ENCODE assay signal across 14 cellular contexts in genomic region chr11:31797227-31798056, GRCh38. TPM values are rescaled to one million over a fixed set of nuclear protein-coding genes. Genes with fewer than 3 reads are reported as not detected.
DNase-seq lines count a peak whose midpoint lies in the region; ATAC-seq and TF ChIP-seq lines count a peak whose summit lies in the region.
"Had no signal": no experiment of that assay in that cellular context is flagged by ENCODE, and none has a peak within 500 bp of the region (broad histone marks: within the 10 kb centered on the region; RNA-seq: fewer than 3 reads in every experiment).

No MANE protein-coding gene starts in this region.

- H3K4me3 ChIP-seq in vagina, result no peak overlapping the region
- H3K4me3 ChIP-seq: uterus had no signal

- H3K4me3 Mint-ChIP-seq in activated naive CD4-positive, alpha-beta T cell treated with anti-CD3 and anti-CD28 coated beads, Interleukin-2, amount 10 ng/mL, durations not matched to agents 7 days and 5 days, result peak overlapping the region; percentile 21
- H3K4me3 Mint-ChIP-seq in activated naive CD8-positive, alpha-beta T cell, result peak overlapping the region; percentile 37

- no peak for TF ChIP-seq CTCF in vagina (IDR thresholded peaks at IDR 0.05)

- no peak overlapping the region for H3K27ac Mint-ChIP-seq in activated naive CD4-positive, alpha-beta T cell treated with anti-CD3 and anti-CD28 coated beads, Interleukin-2, amount 10 ng/mL, durations not matched to agents 7 days and 5 days
- no peak overlapping the region for H3K27ac Mint-ChIP-seq in activated naive CD4-positive, alpha-beta T cell treated with anti-CD3 and anti-CD28 coated beads, Interleukin-2, amount 50 U/mL, for 72 hours
- no peak overlapping the region for H3K27ac Mint-ChIP-seq in activated naive CD8-positive, alpha-beta T cell

- TF ChIP-seq POLR2A in vagina (IDR thresholded peaks at IDR 0.05), result no peak

- H3K36me3 ChIP-seq in vagina, result no peaks in the 10 kb centered on the region
- H3K36me3 ChIP-seq: uterus had no signal

- peaks cover 10% of the 10 kb centered on the region for H3K36me3 Mint-ChIP-seq in activated naive CD4-positive, alpha-beta T cell treated with anti-CD3 and anti-CD28 coated beads, Interleukin-2, amount 10 ng/mL, durations not matched to agents 7 days and 5 days
- peaks cover 25 to 38% of the 10 kb centered on the region in 2 donors for H3K36me3 Mint-ChIP-seq in activated naive CD4-positive, alpha-beta T cell treated with anti-CD3 and anti-CD28 coated beads, Interleukin-2, amount 50 U/mL, for 72 hours
- H3K36me3 Mint-ChIP-seq in activated naive CD8-positive, alpha-beta T cell, result peaks cover 7% of the 10 kb centered on the region

- no peaks in the 10 kb centered on the region for H3K9me3 ChIP-seq in vagina
- H3K9me3 ChIP-seq: uterus had no signal

- peaks cover 23% of the 10 kb centered on the region for H3K27me3 ChIP-seq in vagina

- no peak for DNase-seq in activated naive CD4-positive, alpha-beta T cell treated with anti-CD3 and anti-CD28 coated beads, Interleukin-2, amount 10 ng/mL, durations not matched to agents 7 days and 5 days
- no peak for DNase-seq in activated naive CD4-positive, alpha-beta T cell treated with anti-CD3 and anti-CD28 coated beads, Interleukin-2, amount 50 U/mL, for 72 hours (ENCODE audit: low spot score in 2 of 2)
- DNase-seq in kidney tubule cell (ENCODE audit: low spot score), result peak; percentile 34
- peak; percentile 46 to 65 for DNase-seq in vagina (ENCODE audit: extremely low spot score in 2 of 2)
- no peak for DNase-seq in activated gamma-delta T cell (lab: John Stamatoyannopoulos, UW)
- DNase-seq: amniotic stem cell; DMS153; KG1; NCI-H1417 treated with DMSO at 0.1 percent for 48 hours; stimulated activated CD4-positive, alpha-beta T cell treated with anti-CD3 and anti-CD28 coated beads, Interleukin-2, amount 100 ng/mL, for 24 hours; uterus had no signal

- peaks cover 7% of the 10 kb centered on the region for H3K4me1 Mint-ChIP-seq in activated naive CD4-positive, alpha-beta T cell treated with anti-CD3 and anti-CD28 coated beads, Interleukin-2, amount 10 ng/mL, durations not matched to agents 7 days and 5 days
- H3K4me1 Mint-ChIP-seq in activated naive CD8-positive, alpha-beta T cell (ENCODE audit: low read depth), result peaks cover 22% of the 10 kb centered on the region

- intact Hi-C loops in vagina (cut with DNase I), result no loop called here

- no peak for ATAC-seq in activated naive CD4-positive, alpha-beta T cell treated with anti-CD3 and anti-CD28 coated beads, Interleukin-2, amount 50 U/mL, for 72 hours
- no peak for ATAC-seq in GM18867 (IDR thresholded peaks at IDR 0.05; ENCODE audit: unreplicated experiment)
- no peak for ATAC-seq in GM21576 (IDR thresholded peaks at IDR 0.05; ENCODE audit: unreplicated experiment)

- H3K9me3 Mint-ChIP-seq in activated naive CD4-positive, alpha-beta T cell treated with anti-CD3 and anti-CD28 coated beads, Interleukin-2, amount 10 ng/mL, durations not matched to agents 7 days and 5 days, result no peaks in the 10 kb centered on the region
- peaks cover 13 to 17% of the 10 kb centered on the region in 2 donors for H3K9me3 Mint-ChIP-seq in activated naive CD4-positive, alpha-beta T cell treated with anti-CD3 and anti-CD28 coated beads, Interleukin-2, amount 50 U/mL, for 72 hours
- H3K9me3 Mint-ChIP-seq in activated naive CD8-positive, alpha-beta T cell (ENCODE audit: low read depth), result no peaks in the 10 kb centered on the region

- peaks cover 24% of the 10 kb centered on the region for H3K4me1 ChIP-seq in vagina

- H3K27me3 Mint-ChIP-seq in activated naive CD4-positive, alpha-beta T cell treated with anti-CD3 and anti-CD28 coated beads, Interleukin-2, amount 10 ng/mL, durations not matched to agents 7 days and 5 days, result peaks cover 85% of the 10 kb centered on the region
- peaks cover 48% of the 10 kb centered on the region for H3K27me3 Mint-ChIP-seq in activated naive CD8-positive, alpha-beta T cell

- H3K27ac ChIP-seq in vagina, result no peak overlapping the region
- H3K27ac ChIP-seq: uterus had no signal

- CTCF ChIA-PET in activated naive CD4-positive, alpha-beta T cell treated with anti-CD3 and anti-CD28 coated beads, Interleukin-2, amount 10 ng/mL, durations not matched to agents 7 days and 5 days (lab: Charles Lee), result interaction anchor here (0.7 kb wide), 1 partner anchor 11 kb away, joined by 3 read pairs; no protein-coding TSS in a partner anchor

RNA-seq across cellular contexts. Expression of gene PAX6, which starts 13.7 kb away (rescaled TPM):
- under 1 TPM in 1 of 2 donors, not detected in 1; 0.39 TPM for total RNA-seq in activated naive CD4-positive, alpha-beta T cell treated with anti-CD3 and anti-CD28 coated beads, Interleukin-2, amount 50 U/mL, for 72 hours
- not detected for total RNA-seq in vagina

Comparison
In these comparisons a context has a peak if more than half of its experiments do, and no peak if none do; other contexts are left out.
1. DNase-seq: peak in kidney tubule cell (single experiment) and vagina (2 of 2); none in activated naive CD4-positive, alpha-beta T cell treated with anti-CD3 and anti-CD28 coated beads, Interleukin-2, amount 10 ng/mL, durations not matched to agents 7 days and 5 days (single experiment), activated naive CD4-positive, alpha-beta T cell treated with anti-CD3 and anti-CD28 coated beads, Interleukin-2, amount 50 U/mL, for 72 hours (0 of 2) and activated gamma-delta T cell (single experiment).